ENCODE assay signal across 8 cellular contexts in genomic region chr15:89358755-89359439, GRCh38. TPM values are rescaled to one million over a fixed set of nuclear protein-coding genes. Genes with fewer than 3 reads are reported as not detected.
DNase-seq lines count a peak whose midpoint lies in the region; ATAC-seq lines count a peak whose summit lies in the region.

No MANE protein-coding gene starts in this region.

- CTCF ChIA-PET in CD4-positive, alpha-beta memory T cell (lab: Charles Lee; ENCODE audit: partially characterized antibody), result interaction anchor here (0.8 to 5.6 kb wide), 44 partner anchors 8 to 436 kb away, joined by 3 to 133 read pairs (median 5); partner anchors contain the start of gene POLG

- peak overlapping the region; percentile 66 for H3K4me2 ChIP-seq in mesenchymal stem cell (ENCODE audit: low read length, poor library complexity, severe bottlenecking)

- no peak overlapping the region for H3K23ac ChIP-seq in mesenchymal stem cell (ENCODE audit: low read length in 2 of 2)

- H4K8ac ChIP-seq in mesenchymal stem cell (ENCODE audit: low read length), result no peak overlapping the region

- no peak overlapping the region for H4K91ac ChIP-seq in mesenchymal stem cell (ENCODE audit: low read length)

- no peak overlapping the region for H2AFZ ChIP-seq in mesenchymal stem cell (ENCODE audit: low read depth, low read length)

- WGBS in mesenchymal stem cell, result 17% methylated on average over 43 of the region's 68 CpGs

- no peak overlapping the region for H3K27ac ChIP-seq in CD4-positive, alpha-beta memory T cell (ENCODE audit: low read depth, low read length)
- no peak overlapping the region for H3K27ac ChIP-seq in mesenchymal stem cell (ENCODE audit: low read length, poor library complexity, severe bottlenecking)

- peaks cover 58% of the 10 kb centered on the region for H3K27me3 ChIP-seq in CD4-positive, alpha-beta memory T cell (ENCODE audit: insufficient read depth, low read length)
- H3K27me3 ChIP-seq in mesenchymal stem cell (ENCODE audit: control insufficient read depth in 1 of 2, insufficient read depth in 1 of 2, low read length in 2 of 2), result peaks cover 90 to 92% of the 10 kb centered on the region in 2 experiments

- peaks cover 0 to 5% (median 0%) of the 10 kb centered on the region in 8 donors for H3K9me3 Mint-ChIP-seq in CD4-positive, alpha-beta memory T cell

- H3K4me3 ChIP-seq in CD4-positive, alpha-beta memory T cell (ENCODE audit: low read length in 2 of 2), result peak overlapping the region in 1 of 2 donors; percentile 61
- peak overlapping the region; percentile 22 to 75 for H3K4me3 ChIP-seq in mesenchymal stem cell (ENCODE audit: insufficient read depth in 1 of 2, low read depth in 1 of 2, low read length in 2 of 2)

- H3K14ac ChIP-seq in mesenchymal stem cell (ENCODE audit: low read length in 2 of 2), result no peak overlapping the region

- DNase-seq in CD4-positive, alpha-beta memory T cell, result peak; percentile 74 to 85 (median 80)
- peak; percentile 89 for DNase-seq in NCI-H82 (lab: John Stamatoyannopoulos, UW)
- peak; percentile 37 to 73 for DNase-seq in activated CD8-positive, alpha-beta memory T cell treated with anti-CD3 and anti-CD28 coated beads for 1 hour (ENCODE audit: extremely low read depth in 1 of 2, low read depth in 1 of 2)
- DNase-seq in effector CD8-positive, alpha-beta T cell (lab: John Stamatoyannopoulos, UW), result peak; percentile 69
- peak; percentile 73 for DNase-seq in mesenchymal stem cell
- DNase-seq in stimulated activated CD8-positive, alpha-beta memory T cell treated with anti-CD3 and anti-CD28 coated beads, Interleukin-15, amount 100 ng/mL, for 24 hours (ENCODE audit: low read depth), result peak; percentile 74

- no peak overlapping the region for H2BK15ac ChIP-seq in mesenchymal stem cell (ENCODE audit: low read depth, poor library complexity, severe bottlenecking)

- no peak overlapping the region for H3K18ac ChIP-seq in mesenchymal stem cell (ENCODE audit: low read depth in 1 of 2, low read length in 2 of 2)

- peaks cover 17% of the 10 kb centered on the region for H3K4me1 ChIP-seq in CD4-positive, alpha-beta memory T cell (ENCODE audit: insufficient read depth, low read length)
- H3K4me1 ChIP-seq in mesenchymal stem cell (ENCODE audit: control insufficient read depth, insufficient read depth, low read depth, low read length), result peaks cover 13% of the 10 kb centered on the region

- ATAC-seq in GM19397 (IDR thresholded peaks at IDR 0.05; ENCODE audit: unreplicated experiment) (peak; percentile 85), HG03520 (IDR thresholded peaks at IDR 0.05; ENCODE audit: unreplicated experiment) (peak; percentile 89)

- no peaks in the 10 kb centered on the region for H3K9me3 ChIP-seq in CD4-positive, alpha-beta memory T cell (ENCODE audit: control insufficient read depth in 1 of 2, low read length in 2 of 2)
- no peaks in the 10 kb centered on the region for H3K9me3 ChIP-seq in mesenchymal stem cell (ENCODE audit: control insufficient read depth, low read length)

- H3K27me3 Mint-ChIP-seq in CD4-positive, alpha-beta memory T cell, result peaks cover 59 to 68% of the 10 kb centered on the region in 2 donors

- intact Hi-C loops in CD4-positive, alpha-beta memory T cell (cut with micrococcal nuclease), result loop anchor here (1.0 to 2.0 kb wide), 3 partner anchors 24 to 71 kb away; partner anchors contain the start of gene POLG

- no peak overlapping the region for H2AK5ac ChIP-seq in mesenchymal stem cell (ENCODE audit: low read length, severe bottlenecking)

- H3K27ac Mint-ChIP-seq in CD4-positive, alpha-beta memory T cell, result peak overlapping the region in 3 of 7 donors; percentile 47 to 60 (median 59)

- H2BK5ac ChIP-seq in mesenchymal stem cell (ENCODE audit: low read depth, low read length, poor library complexity, severe bottlenecking), result no peak overlapping the region

- peak overlapping the region; percentile 73 to 87 (median 84) for H3K4me3 Mint-ChIP-seq in CD4-positive, alpha-beta memory T cell

- H3K4ac ChIP-seq in mesenchymal stem cell (ENCODE audit: low read depth in 1 of 2, low read length in 2 of 2), result no peak overlapping the region

- H3K4me1 Mint-ChIP-seq in CD4-positive, alpha-beta memory T cell, result peaks cover 0 to 33% (median 11%) of the 10 kb centered on the region in 4 donors

- no peaks in the 10 kb centered on the region for H3K79me1 ChIP-seq in mesenchymal stem cell (replicated peaks; ENCODE audit: low read length, poor library complexity, severe bottlenecking)

- no peak overlapping the region for H3K9ac ChIP-seq in mesenchymal stem cell (ENCODE audit: low read length)

- no peak overlapping the region for H2BK12ac ChIP-seq in mesenchymal stem cell (ENCODE audit: low read length in 2 of 2)

- POLR2A ChIA-PET in CD4-positive, alpha-beta memory T cell (lab: Charles Lee; ENCODE audit: partially characterized antibody), result interaction anchor here (1.0 to 2.3 kb wide), 3 partner anchors 19 to 29 kb away, joined by 5 to 12 read pairs (median 9); partner anchors contain the start of gene POLG

- no peaks in the 10 kb centered on the region for H3K36me3 ChIP-seq in CD4-positive, alpha-beta memory T cell (ENCODE audit: insufficient read depth, low read length)
- H3K36me3 ChIP-seq in mesenchymal stem cell (ENCODE audit: control insufficient read depth in 1 of 2, insufficient read depth in 2 of 2, low read depth in 1 of 2, low read length in 2 of 2), result no peaks in the 10 kb centered on the region

- no peaks in the 10 kb centered on the region for H3K36me3 Mint-ChIP-seq in CD4-positive, alpha-beta memory T cell

- H2BK120ac ChIP-seq in mesenchymal stem cell (ENCODE audit: low read depth, low read length), result no peak overlapping the region

RNA-seq across cellular contexts. Expression of gene POLG, which starts 24.3 kb away (rescaled TPM):
- total RNA-seq in CD4-positive, alpha-beta memory T cell, result 100 to 1,000 TPM; 148 to 151 TPM
- 10 to 100 TPM; 19.4 to 51.4 TPM for polyA plus RNA-seq in CD4-positive, alpha-beta memory T cell
- polyA plus RNA-seq in mesenchymal stem cell (2013, experiment 1 of 2), result 18.2 TPM
- polyA plus RNA-seq in mesenchymal stem cell (2013, experiment 2 of 2), result 16.6 TPM
